ENCODE assay signal across 1 cellular context in the genomic region with DNA sequence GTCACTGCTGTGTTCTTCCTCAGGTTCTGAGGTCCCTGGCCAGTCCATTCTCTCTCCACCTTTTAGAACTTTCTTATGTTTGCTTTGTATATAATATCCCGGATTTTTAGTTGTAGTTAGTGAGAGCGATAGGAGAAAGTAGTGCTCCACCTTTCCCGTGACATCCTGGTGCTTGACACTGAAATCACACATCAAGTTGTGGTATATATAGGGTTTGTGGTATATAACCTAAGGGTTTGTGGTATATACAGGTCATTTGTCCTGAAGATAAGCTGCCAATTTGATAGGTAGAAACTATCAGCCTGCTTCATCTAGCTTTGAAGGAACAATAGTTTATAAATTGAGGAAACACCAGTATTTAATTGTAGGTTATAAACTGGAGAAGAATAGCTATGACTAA.
TF ChIP-seq lines count a peak whose summit lies in the region.

No MANE protein-coding gene starts in this region.

TF ChIP-seq in HEK293, 187 proteins besides CTCF, POLR2A, EP300 and RAD21:
- TF ChIP-seq ZNF473 (tag by site-specific recombination; IDR thresholded peaks at IDR 0.05) (no peak), ZNF24 (tag by site-specific recombination; IDR thresholded peaks at IDR 0.05) (no peak), ZNF561 (tag by site-specific recombination; IDR thresholded peaks at IDR 0.05; ENCODE audit: borderline replicate concordance) (no peak), ZNF211 (tag by site-specific recombination; IDR thresholded peaks at IDR 0.05; ENCODE audit: low read depth) (peak; percentile 93), ZNF223 (tag by site-specific recombination; IDR thresholded peaks at IDR 0.05) (no peak)
